20 cellular contexts compared by ENCODE assay signal in genomic region chr1:170174395-170174794, GRCh38. TPM values are rescaled to one million over a fixed set of nuclear protein-coding genes. Genes with fewer than 3 reads are reported as not detected.
DNase-seq lines count a peak whose midpoint lies in the region; TF ChIP-seq lines count a peak whose summit lies in the region.
"Had no signal": no experiment of that assay in that cellular context is flagged by ENCODE, and none has a peak within 500 bp of the region (broad histone marks: within the 10 kb centered on the region; RNA-seq: fewer than 3 reads in every experiment).

No MANE protein-coding gene starts in this region.

- H3K36me3 ChIP-seq in Loucy (ENCODE audit: insufficient read depth, low read length) (no peaks in the 10 kb centered on the region), OCI-LY3 (replicated peaks; ENCODE audit: low read depth, low read length) (no peaks in the 10 kb centered on the region), smooth muscle cell (ENCODE audit: low read depth) (no peaks in the 10 kb centered on the region)

- TF ChIP-seq CTCF in Loucy (conservative IDR thresholded peaks at IDR 0.05; ENCODE audit: low read length) (no peak), OCI-LY3 (IDR thresholded peaks at IDR 0.05; ENCODE audit: low read depth, low read length) (no peak), smooth muscle cell (IDR thresholded peaks at IDR 0.05; ENCODE audit: borderline replicate concordance, insufficient read depth, poor library complexity, severe bottlenecking) (no peak)

- in situ Hi-C loops in G401 (cut with HindIII; ENCODE audit: low sequenced_read_pairs) = no loop called here

- no peaks in the 10 kb centered on the region for H3K79me2 ChIP-seq in Loucy (ENCODE audit: insufficient read depth, low read length)
- no peaks in the 10 kb centered on the region for H3K79me2 ChIP-seq in OCI-LY3 (ENCODE audit: low read length)
- no peaks in the 10 kb centered on the region for H3K79me2 ChIP-seq in smooth muscle cell (ENCODE audit: low read depth)

- peaks cover 5% of the 10 kb centered on the region; the same call in 1 of the 2 replicates for H3K9me3 ChIP-seq in Loucy (ENCODE audit: insufficient read depth, low read depth, low read length)
- H3K9me3 ChIP-seq in OCI-LY3 (ENCODE audit: insufficient read depth, low read length) = no peaks in the 10 kb centered on the region
- H3K9me3 ChIP-seq in smooth muscle cell (replicated peaks; ENCODE audit: low read depth) = no peaks in the 10 kb centered on the region

- H3F3A ChIP-seq in Loucy (ENCODE audit: low read depth) (no peaks in the 10 kb centered on the region), smooth muscle cell (ENCODE audit: low read depth) (no peaks in the 10 kb centered on the region)

- H3K27me3 ChIP-seq in Loucy (ENCODE audit: insufficient read depth, low read length, poor library complexity, severe bottlenecking) (no peaks in the 10 kb centered on the region), OCI-LY3 (ENCODE audit: low read depth, low read length) (no peaks in the 10 kb centered on the region), smooth muscle cell (ENCODE audit: low read depth) (no peaks in the 10 kb centered on the region)

- no peak overlapping the region for H3K4me3 ChIP-seq in Loucy (ENCODE audit: low read length, poor library complexity, severe bottlenecking)
- no peak overlapping the region for H3K4me3 ChIP-seq in OCI-LY3 (ENCODE audit: low read length)
- H3K4me3 ChIP-seq in smooth muscle cell = no peak overlapping the region
- H3K4me3 ChIP-seq: GM12878, GM23338 had no signal

- H3K9me2 ChIP-seq in Loucy (replicated peaks; ENCODE audit: low read depth, low read length) = no peaks in the 10 kb centered on the region

- DNase-seq in smooth muscle cell (lab: John Stamatoyannopoulos, UW; ENCODE audit: unreplicated experiment) (no peak), ecto neural progenitor cell (ENCODE audit: low spot score) (no peak), G401 (ENCODE audit: low spot score) (no peak)
- DNase-seq in activated CD4-positive, CD25-positive, alpha-beta regulatory T cell treated with anti-CD3 and anti-CD28 coated beads, Interleukin-2, amount 50 U/mL, for 72 hours = no peak
- DNase-seq: C1 segment of cervical spinal cord; Calu3; CD4-positive, alpha-beta memory T cell; COR-L47; DMS53; DMS79 treated with DMSO at 0.1 percent for 48 hours; GDM1; H9 had no signal

- WGBS in smooth muscle cell (ENCODE audit: low lambda C conversion rate) = 84% methylated on average over 7 of the region's 7 CpGs

- H2AFZ ChIP-seq in Loucy (ENCODE audit: low read length) (peak overlapping the region; percentile 34; the same call in 1 of the 2 replicates), OCI-LY3 (ENCODE audit: low read depth, low read length) (peak overlapping the region; percentile 27; the same call in 1 of the 2 replicates), smooth muscle cell (ENCODE audit: low read depth) (peak overlapping the region; percentile 57)
- H2AFZ ChIP-seq: GM23338 had no signal

- H3K4me2 ChIP-seq in Loucy (ENCODE audit: low read depth, low read length, poor library complexity, severe bottlenecking) = no peak overlapping the region
- H3K4me2 ChIP-seq in OCI-LY3 (ENCODE audit: low read length) = no peak overlapping the region
- no peak overlapping the region for H3K4me2 ChIP-seq in smooth muscle cell
- H3K4me2 ChIP-seq: GM23338 had no signal

- H3K9ac ChIP-seq in Loucy (ENCODE audit: low read depth, low read length, poor library complexity, severe bottlenecking) (no peak overlapping the region), OCI-LY3 (ENCODE audit: low read length) (no peak overlapping the region), smooth muscle cell (ENCODE audit: low read depth) (no peak overlapping the region)

- H4K20me1 ChIP-seq in Loucy (ENCODE audit: insufficient read depth, low read length, poor library complexity, severe bottlenecking) (no peaks in the 10 kb centered on the region), OCI-LY3 (ENCODE audit: insufficient read depth, low read length) (no peaks in the 10 kb centered on the region), smooth muscle cell (ENCODE audit: low read depth) (no peaks in the 10 kb centered on the region)

- H3K27ac ChIP-seq in OCI-LY3 (ENCODE audit: low read length) = no peak overlapping the region
- no peak overlapping the region for H3K27ac ChIP-seq in smooth muscle cell (ENCODE audit: low read depth)

- H3K4me1 ChIP-seq in Loucy (ENCODE audit: insufficient read depth, low read length, poor library complexity, severe bottlenecking) (peaks cover 9% of the 10 kb centered on the region), OCI-LY3 (ENCODE audit: low read length) (no peaks in the 10 kb centered on the region), smooth muscle cell (ENCODE audit: low read depth) (no peaks in the 10 kb centered on the region)

RNA-seq across cellular contexts. Expression of gene NTMT2, which starts 28.6 kb away (rescaled TPM):
- not detected in 2 replicates for total RNA-seq in smooth muscle cell
- polyA plus RNA-seq in smooth muscle cell = 0.21 and 0.69 TPM in 2 replicates
- total RNA-seq in G401 (2014; rRNA removed; shearing (Covaris generic)) = not detected in 2 replicates
- total RNA-seq: A172; A673; Calu3; CD4-positive, alpha-beta memory T cell; GM12878; GM23338; H4 had no signal
- polyA plus RNA-seq: BJ; CD4-positive, alpha-beta memory T cell; GM12878 had no signal
